15 cellular contexts compared by ENCODE assay signal in genomic region chr3:160758929-160759577, GRCh38. TPM values are rescaled to one million over a fixed set of nuclear protein-coding genes. Genes with fewer than 3 reads are reported as not detected.
DNase-seq lines count a peak whose midpoint lies in the region; ATAC-seq and TF ChIP-seq lines count a peak whose summit lies in the region.
"Had no signal": no experiment of that assay in that cellular context is flagged by ENCODE, and none has a peak within 500 bp of the region (broad histone marks: within the 10 kb centered on the region; RNA-seq: fewer than 3 reads in every experiment).

No MANE protein-coding gene starts in this region.

- H3K9me2 ChIP-seq in HCT116 (ENCODE audit: insufficient read depth), result no peaks in the 10 kb centered on the region

- in situ Hi-C loops in SK-MEL-5 (cut with HindIII; ENCODE audit: low pct_unique_long_range_greater_than_20kb, low sequenced_read_pairs), result no loop called here

- no peak overlapping the region for H3K27ac ChIP-seq in HCT116 (ENCODE audit: low read depth, low read length)
- H3K27ac ChIP-seq: PC-9 had no signal

- no peaks in the 10 kb centered on the region for H4K20me1 ChIP-seq in HCT116 (ENCODE audit: insufficient read depth)

- no peaks in the 10 kb centered on the region for H3K9me3 ChIP-seq in HCT116 (ENCODE audit: control insufficient read depth in 1 of 2, insufficient read depth in 1 of 2, low read depth in 1 of 2, low read length in 2 of 2)
- H3K9me3 ChIP-seq: stomach had no signal

- H3K9ac ChIP-seq in HCT116 (ENCODE audit: low read length), result no peak overlapping the region

- no peak overlapping the region for H3K4me2 ChIP-seq in HCT116 (ENCODE audit: low read length)
- H3K4me2 ChIP-seq: PC-9 had no signal

- H3K4me1 ChIP-seq in HCT116 (ENCODE audit: control insufficient read depth in 1 of 2, insufficient read depth in 2 of 2, low read length in 2 of 2), result peaks cover 0 to 12% of the 10 kb centered on the region in 2 experiments; a peak in 3 of 4 replicates

- no peak overlapping the region for H2AFZ ChIP-seq in HCT116 (ENCODE audit: low read depth, low read length, poor library complexity, severe bottlenecking)
- H2AFZ ChIP-seq: PC-9 had no signal

- no peaks in the 10 kb centered on the region for H3K27me3 ChIP-seq in HCT116 (ENCODE audit: insufficient read depth, low read length)
- H3K27me3 ChIP-seq: stomach had no signal

- H3K4me3 ChIP-seq in HCT116 (replicated peaks in 1 of 2; ENCODE audit: low read depth in 1 of 2, low read length in 2 of 2), result no peak overlapping the region
- H3K4me3 ChIP-seq: PC-9 had no signal

- ATAC-seq in HCT116, result no peak

- intact Hi-C loops in HCT116 (cut with micrococcal nuclease), result no loop called here

- DNase-seq in Ammon's horn (ENCODE audit: low spot score), result peak; percentile 36
- no peak for DNase-seq in HCT116 (ENCODE audit: low read depth, low spot score)
- DNase-seq in SK-MEL-5 (ENCODE audit: low read depth, low spot score), result peak; percentile 2
- peak; percentile 41 for DNase-seq in medulla oblongata (ENCODE audit: extremely low spot score)
- no peak for DNase-seq in stimulated activated CD4-positive, alpha-beta T cell treated with anti-CD3 and anti-CD28 coated beads, Interleukin-2, amount 100 ng/mL, for 48 hours
- DNase-seq in DMS79 (lab: John Stamatoyannopoulos, UW), result no peak
- no peak for DNase-seq in NCI-H1105 treated with DMSO at 0.1 percent for 48 hours (lab: John Stamatoyannopoulos, UW)
- DNase-seq in islet precursor cell, result no peak
- DNase-seq: activated CD4-positive, alpha-beta memory T cell treated with anti-CD3 and anti-CD28 coated beads, Interleukin-2, amount 10 ng/mL, durations not matched to agents 7 days and 5 days; activated effector memory CD4-positive, alpha-beta T cell treated with Interleukin-2 at 50 U/mL for 16 hours; H9; mammary epithelial cell; NCI-H1436; PC-9; stomach had no signal

- CTCF ChIA-PET in HCT116 (lab: Charles Lee), result no interaction called here

- BruUV-seq in HCT116 (replicated peaks; lab: Mats Ljungman, UMichigan), result no TSS peak

- no peaks in the 10 kb centered on the region for H3K36me3 ChIP-seq in HCT116 (ENCODE audit: control insufficient read depth in 1 of 2, insufficient read depth in 2 of 2, low read length in 2 of 2)
- H3K36me3 ChIP-seq: stomach had no signal

- no peak for TF ChIP-seq POLR2A in HCT116 (IDR thresholded peaks at IDR 0.05; ENCODE audit: borderline replicate concordance, extremely low read depth, insufficient read depth, insufficient read length)

- RAD21 ChIA-PET in HCT116 (lab: Charles Lee; ENCODE audit: low non-redundant PET in 1 of 2, low total read pairs in 2 of 2, uncharacterized antibody in 2 of 2, unreplicated experiment in 2 of 2), result no interaction called here

- peaks cover 10% of the 10 kb centered on the region; the same call in 1 of the 2 replicates for H3K79me2 ChIP-seq in HCT116 (ENCODE audit: insufficient read depth, low read length)

- no peak; a peak in 1 of 6 replicates for TF ChIP-seq CTCF in HCT116 (IDR thresholded peaks at IDR 0.05 in 2 of 3, conservative IDR thresholded peaks at IDR 0.05 in 1 of 3; ENCODE audit: borderline replicate concordance in 1 of 3, insufficient read depth in 1 of 3, low read depth in 2 of 3, low read length in 2 of 3)

- TF ChIP-seq RAD21 in HCT116 (IDR thresholded peaks at IDR 0.05; ENCODE audit: low read depth), result peak; percentile 30; the same call in 1 of the 2 replicates

- POLR2A ChIA-PET in HCT116 (lab: Charles Lee), result no interaction called here

TF ChIP-seq in HCT116, 20 proteins besides CTCF, POLR2A, EP300 and RAD21:
- no peak for TF ChIP-seq ZFX (IDR thresholded peaks at IDR 0.05)
- TF ChIP-seq, protein P1, sequence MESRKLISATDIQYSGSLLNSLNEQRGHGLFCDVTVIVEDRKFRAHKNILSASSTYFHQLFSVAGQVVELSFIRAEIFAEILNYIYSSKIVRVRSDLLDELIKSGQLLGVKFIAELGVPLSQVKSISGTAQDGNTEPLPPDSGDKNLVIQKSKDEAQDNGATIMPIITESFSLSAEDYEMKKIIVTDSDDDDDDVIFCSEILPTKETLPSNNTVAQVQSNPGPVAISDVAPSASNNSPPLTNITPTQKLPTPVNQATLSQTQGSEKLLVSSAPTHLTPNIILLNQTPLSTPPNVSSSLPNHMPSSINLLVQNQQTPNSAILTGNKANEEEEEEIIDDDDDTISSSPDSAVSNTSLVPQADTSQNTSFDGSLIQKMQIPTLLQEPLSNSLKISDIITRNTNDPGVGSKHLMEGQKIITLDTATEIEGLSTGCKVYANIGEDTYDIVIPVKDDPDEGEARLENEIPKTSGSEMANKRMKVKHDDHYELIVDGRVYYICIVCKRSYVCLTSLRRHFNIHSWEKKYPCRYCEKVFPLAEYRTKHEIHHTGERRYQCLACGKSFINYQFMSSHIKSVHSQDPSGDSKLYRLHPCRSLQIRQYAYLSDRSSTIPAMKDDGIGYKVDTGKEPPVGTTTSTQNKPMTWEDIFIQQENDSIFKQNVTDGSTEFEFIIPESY (IDR thresholded peaks at IDR 0.05; ENCODE audit: extremely low read depth, insufficient replicate concordance, low read length), result no peak
- TF ChIP-seq, protein P2, sequence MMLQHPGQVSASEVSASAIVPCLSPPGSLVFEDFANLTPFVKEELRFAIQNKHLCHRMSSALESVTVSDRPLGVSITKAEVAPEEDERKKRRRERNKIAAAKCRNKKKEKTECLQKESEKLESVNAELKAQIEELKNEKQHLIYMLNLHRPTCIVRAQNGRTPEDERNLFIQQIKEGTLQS (IDR thresholded peaks at IDR 0.05), result no peak
- TF ChIP-seq TCF7L2 (IDR thresholded peaks at IDR 0.05; ENCODE audit: borderline replicate concordance, extremely low read depth, insufficient read depth, insufficient read length), result no peak
- TF ChIP-seq SRF (IDR thresholded peaks at IDR 0.05; ENCODE audit: low read depth), result no peak
- TF ChIP-seq EGR1 (IDR thresholded peaks at IDR 0.05; ENCODE audit: low read depth), result no peak
- no peak for TF ChIP-seq SIN3A (IDR thresholded peaks at IDR 0.05; ENCODE audit: low read depth)
- TF ChIP-seq, protein P3, sequence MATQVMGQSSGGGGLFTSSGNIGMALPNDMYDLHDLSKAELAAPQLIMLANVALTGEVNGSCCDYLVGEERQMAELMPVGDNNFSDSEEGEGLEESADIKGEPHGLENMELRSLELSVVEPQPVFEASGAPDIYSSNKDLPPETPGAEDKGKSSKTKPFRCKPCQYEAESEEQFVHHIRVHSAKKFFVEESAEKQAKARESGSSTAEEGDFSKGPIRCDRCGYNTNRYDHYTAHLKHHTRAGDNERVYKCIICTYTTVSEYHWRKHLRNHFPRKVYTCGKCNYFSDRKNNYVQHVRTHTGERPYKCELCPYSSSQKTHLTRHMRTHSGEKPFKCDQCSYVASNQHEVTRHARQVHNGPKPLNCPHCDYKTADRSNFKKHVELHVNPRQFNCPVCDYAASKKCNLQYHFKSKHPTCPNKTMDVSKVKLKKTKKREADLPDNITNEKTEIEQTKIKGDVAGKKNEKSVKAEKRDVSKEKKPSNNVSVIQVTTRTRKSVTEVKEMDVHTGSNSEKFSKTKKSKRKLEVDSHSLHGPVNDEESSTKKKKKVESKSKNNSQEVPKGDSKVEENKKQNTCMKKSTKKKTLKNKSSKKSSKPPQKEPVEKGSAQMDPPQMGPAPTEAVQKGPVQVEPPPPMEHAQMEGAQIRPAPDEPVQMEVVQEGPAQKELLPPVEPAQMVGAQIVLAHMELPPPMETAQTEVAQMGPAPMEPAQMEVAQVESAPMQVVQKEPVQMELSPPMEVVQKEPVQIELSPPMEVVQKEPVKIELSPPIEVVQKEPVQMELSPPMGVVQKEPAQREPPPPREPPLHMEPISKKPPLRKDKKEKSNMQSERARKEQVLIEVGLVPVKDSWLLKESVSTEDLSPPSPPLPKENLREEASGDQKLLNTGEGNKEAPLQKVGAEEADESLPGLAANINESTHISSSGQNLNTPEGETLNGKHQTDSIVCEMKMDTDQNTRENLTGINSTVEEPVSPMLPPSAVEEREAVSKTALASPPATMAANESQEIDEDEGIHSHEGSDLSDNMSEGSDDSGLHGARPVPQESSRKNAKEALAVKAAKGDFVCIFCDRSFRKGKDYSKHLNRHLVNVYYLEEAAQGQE (IDR thresholded peaks at IDR 0.05; ENCODE audit: low read depth), result no peak
- TF ChIP-seq POLR2AphosphoS5 (IDR thresholded peaks at IDR 0.05; ENCODE audit: low read depth, low read length), result no peak
- TF ChIP-seq, protein P4, sequence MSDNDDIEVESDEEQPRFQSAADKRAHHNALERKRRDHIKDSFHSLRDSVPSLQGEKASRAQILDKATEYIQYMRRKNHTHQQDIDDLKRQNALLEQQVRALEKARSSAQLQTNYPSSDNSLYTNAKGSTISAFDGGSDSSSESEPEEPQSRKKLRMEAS (IDR thresholded peaks at IDR 0.05), result no peak
- no peak for TF ChIP-seq CBX3 (IDR thresholded peaks at IDR 0.05; ENCODE audit: low read depth)
- TF ChIP-seq ELF1 (IDR thresholded peaks at IDR 0.05; ENCODE audit: borderline replicate concordance, low read depth), result no peak
- no peak for TF ChIP-seq YY1 (IDR thresholded peaks at IDR 0.05; ENCODE audit: extremely low read depth, insufficient replicate concordance, low read depth, low read length)
- no peak for TF ChIP-seq ZNF274 (IDR thresholded peaks at IDR 0.05; ENCODE audit: low read depth, low read length)
- no peak for TF ChIP-seq SP1 (IDR thresholded peaks at IDR 0.05; ENCODE audit: low read depth)
- no peak for TF ChIP-seq EZH2phosphoT487 (IDR thresholded peaks at IDR 0.05; ENCODE audit: borderline replicate concordance)
- TF ChIP-seq JUND (IDR thresholded peaks at IDR 0.05), result no peak

RNA-seq across cellular contexts. Expression of gene PPM1L, which starts 3.0 kb away (rescaled TPM):
- 13.2 TPM for total RNA-seq in HCT116 (2021; ENCODE audit: unreplicated experiment)
- 2.8 and 3.0 TPM in 2 replicates for polyA plus RNA-seq in HCT116 (2012)
- 1.0 and 1.1 TPM in 2 replicates for total RNA-seq in SK-MEL-5 (2014; rRNA removed; shearing (Covaris generic))
- 0.86 and 1.7 TPM in 2 replicates for polyA plus RNA-seq in SK-MEL-5 (2015; cell fraction: cytosol; rRNA removed)
- 0.74 and 1.3 TPM in 2 replicates for polyA plus RNA-seq in SK-MEL-5 (2015; cell fraction: nucleus; rRNA removed)

Comparison
In these comparisons a context has a peak if more than half of its experiments do, and no peak if none do; other contexts are left out.
1. DNase-seq: peak in Ammon's horn (single experiment), SK-MEL-5 (single experiment) and medulla oblongata (single experiment); none in HCT116 (single experiment), stimulated activated CD4-positive, alpha-beta T cell treated with anti-CD3 and anti-CD28 coated beads, Interleukin-2, amount 100 ng/mL, for 48 hours (0 of 2), DMS79 (single experiment), NCI-H1105 treated with DMSO at 0.1 percent for 48 hours (single experiment) and islet precursor cell (single experiment).